ENCODE assay signal across 19 cellular contexts in the genomic region with DNA sequence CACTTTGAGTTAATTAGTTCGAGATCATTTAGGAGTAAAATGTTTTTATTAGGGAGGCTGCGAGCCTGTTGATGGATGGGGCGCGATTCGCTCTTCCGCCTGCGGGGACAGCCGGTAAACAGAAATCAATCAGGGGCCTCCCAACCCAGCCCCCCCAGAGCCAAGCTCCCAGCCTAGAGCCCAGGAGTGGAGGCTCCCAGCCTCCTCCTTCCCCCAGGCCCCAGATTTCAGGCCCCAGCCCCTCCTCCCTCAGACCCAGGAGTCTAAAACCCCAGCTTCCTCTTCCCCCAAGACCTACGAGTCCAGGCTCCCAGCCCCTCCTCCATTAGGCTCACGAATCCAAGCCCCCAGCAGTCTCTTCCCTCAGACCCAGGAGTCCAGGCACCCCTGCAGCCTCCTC. TPM values are rescaled to one million over a fixed set of nuclear protein-coding genes. Genes with fewer than 3 reads are reported as not detected.
DNase-seq lines count a peak whose midpoint lies in the region; ATAC-seq and TF ChIP-seq lines count a peak whose summit lies in the region.
"Had no signal": no experiment of that assay in that cellular context is flagged by ENCODE, and none has a peak within 500 bp of the region (broad histone marks: within the 10 kb centered on the region; RNA-seq: fewer than 3 reads in every experiment).

No MANE protein-coding gene starts in this region.

- H3K4me2 ChIP-seq in smooth muscle cell = no peak overlapping the region

- 62% methylated on average over 7 of the region's 10 CpGs for WGBS in smooth muscle cell (ENCODE audit: low lambda C conversion rate)

- H3K9me3 ChIP-seq in smooth muscle cell (replicated peaks; ENCODE audit: low read depth) = no peaks in the 10 kb centered on the region
- H3K9me3 ChIP-seq: adrenal gland, heart right ventricle, prostate gland had no signal

- H3K27me3 Mint-ChIP-seq in activated CD4-positive, alpha-beta T cell treated with anti-CD3 and anti-CD28 coated beads, Interleukin-2, amount 10 ng/mL, durations not matched to agents 24 days and 14 days = peaks cover 25% of the 10 kb centered on the region
- H3K27me3 Mint-ChIP-seq in activated CD4-positive, alpha-beta T cell treated with anti-CD3 and anti-CD28 coated beads, Interleukin-2, amount 10 ng/mL, durations not matched to agents 7 days and 5 days = peaks cover 44% of the 10 kb centered on the region
- H3K27me3 Mint-ChIP-seq in activated T-helper 17 cell treated with anti-CD3 and anti-CD28 coated beads, Interleukin-2, amount 50 U/mL, for 72 hours = peaks cover 13% of the 10 kb centered on the region

- H3K4me3 ChIP-seq in smooth muscle cell = no peak overlapping the region
- H3K4me3 ChIP-seq: adrenal gland, heart right ventricle, prostate gland had no signal

- no peak overlapping the region for H3K27ac ChIP-seq in smooth muscle cell (ENCODE audit: low read depth)
- H3K27ac ChIP-seq: adrenal gland, epithelial cell of prostate, heart right ventricle, prostate gland had no signal

- H4K20me1 ChIP-seq in smooth muscle cell (ENCODE audit: low read depth) = no peaks in the 10 kb centered on the region

- H3K4me1 Mint-ChIP-seq in activated CD4-positive, alpha-beta T cell treated with anti-CD3 and anti-CD28 coated beads, Interleukin-2, amount 10 ng/mL, durations not matched to agents 24 days and 14 days = peaks cover 41% of the 10 kb centered on the region
- H3K4me1 Mint-ChIP-seq in activated CD4-positive, alpha-beta T cell treated with anti-CD3 and anti-CD28 coated beads, Interleukin-2, amount 10 ng/mL, durations not matched to agents 7 days and 5 days = peaks cover 36% of the 10 kb centered on the region
- H3K4me1 Mint-ChIP-seq in activated T-helper 17 cell treated with anti-CD3 and anti-CD28 coated beads, Interleukin-2, amount 50 U/mL, for 72 hours = peaks cover 32% of the 10 kb centered on the region

- H3K36me3 ChIP-seq in smooth muscle cell (ENCODE audit: low read depth) = no peaks in the 10 kb centered on the region
- H3K36me3 ChIP-seq: adrenal gland, heart right ventricle, prostate gland had no signal

- peak; percentile 13 for TF ChIP-seq CTCF in smooth muscle cell (IDR thresholded peaks at IDR 0.05; ENCODE audit: borderline replicate concordance, insufficient read depth, poor library complexity, severe bottlenecking)

- no peak overlapping the region for H2AFZ ChIP-seq in smooth muscle cell (ENCODE audit: low read depth)

- intact Hi-C loops in activated CD4-positive, alpha-beta T cell treated with anti-CD3 and anti-CD28 coated beads, Interleukin-2, amount 10 ng/mL, durations not matched to agents 24 days and 14 days (cut with micrococcal nuclease) = no loop called here

- no peak for ATAC-seq in activated T-helper 17 cell treated with anti-CD3 and anti-CD28 coated beads, Interleukin-2, amount 50 U/mL, for 72 hours (replicated peaks)
- ATAC-seq in GM18870 (IDR thresholded peaks at IDR 0.05; ENCODE audit: unreplicated experiment) (no peak), HG03159 (IDR thresholded peaks at IDR 0.05; ENCODE audit: unreplicated experiment) (no peak)
- ATAC-seq: heart right ventricle, PC-3 had no signal

- H3K79me2 ChIP-seq in smooth muscle cell (ENCODE audit: low read depth) = no peaks in the 10 kb centered on the region

- no peaks in the 10 kb centered on the region for H3K4me1 ChIP-seq in smooth muscle cell (ENCODE audit: low read depth)

- no peak overlapping the region for H3K9ac ChIP-seq in smooth muscle cell (ENCODE audit: low read depth)

- H3K36me3 Mint-ChIP-seq in activated CD4-positive, alpha-beta T cell treated with anti-CD3 and anti-CD28 coated beads, Interleukin-2, amount 10 ng/mL, durations not matched to agents 24 days and 14 days (ENCODE audit: low read depth) = no peaks in the 10 kb centered on the region
- H3K36me3 Mint-ChIP-seq in activated CD4-positive, alpha-beta T cell treated with anti-CD3 and anti-CD28 coated beads, Interleukin-2, amount 10 ng/mL, durations not matched to agents 7 days and 5 days (ENCODE audit: low read depth) = peaks cover 9% of the 10 kb centered on the region
- no peaks in the 10 kb centered on the region for H3K36me3 Mint-ChIP-seq in activated T-helper 17 cell treated with anti-CD3 and anti-CD28 coated beads, Interleukin-2, amount 50 U/mL, for 72 hours (ENCODE audit: low read depth)

- CTCF ChIA-PET in activated CD4-positive, alpha-beta T cell treated with anti-CD3 and anti-CD28 coated beads, Interleukin-2, amount 10 ng/mL, durations not matched to agents 7 days and 5 days (lab: Charles Lee) = interaction anchor here (0.5 to 1.6 kb wide), 2 partner anchors 7 to 709 kb away, joined by 3 to 9 read pairs; no protein-coding TSS in a partner anchor

- no peaks in the 10 kb centered on the region for H3F3A ChIP-seq in smooth muscle cell (ENCODE audit: low read depth)

- H3K9me3 Mint-ChIP-seq in activated CD4-positive, alpha-beta T cell treated with anti-CD3 and anti-CD28 coated beads, Interleukin-2, amount 10 ng/mL, durations not matched to agents 24 days and 14 days = no peaks in the 10 kb centered on the region
- no peaks in the 10 kb centered on the region for H3K9me3 Mint-ChIP-seq in activated CD4-positive, alpha-beta T cell treated with anti-CD3 and anti-CD28 coated beads, Interleukin-2, amount 10 ng/mL, durations not matched to agents 7 days and 5 days
- no peaks in the 10 kb centered on the region for H3K9me3 Mint-ChIP-seq in activated T-helper 17 cell treated with anti-CD3 and anti-CD28 coated beads, Interleukin-2, amount 50 U/mL, for 72 hours

- POLR2A ChIA-PET in activated CD4-positive, alpha-beta T cell treated with anti-CD3 and anti-CD28 coated beads, Interleukin-2, amount 10 ng/mL, durations not matched to agents 7 days and 5 days (lab: Charles Lee) = no interaction called here

- peaks cover 48% of the 10 kb centered on the region for H3K27me3 ChIP-seq in smooth muscle cell (ENCODE audit: low read depth)

- H3K4me3 Mint-ChIP-seq in activated CD4-positive, alpha-beta T cell treated with anti-CD3 and anti-CD28 coated beads, Interleukin-2, amount 10 ng/mL, durations not matched to agents 24 days and 14 days = no peak overlapping the region
- no peak overlapping the region for H3K4me3 Mint-ChIP-seq in activated CD4-positive, alpha-beta T cell treated with anti-CD3 and anti-CD28 coated beads, Interleukin-2, amount 10 ng/mL, durations not matched to agents 7 days and 5 days
- no peak overlapping the region for H3K4me3 Mint-ChIP-seq in activated T-helper 17 cell treated with anti-CD3 and anti-CD28 coated beads, Interleukin-2, amount 50 U/mL, for 72 hours

- H3K27ac Mint-ChIP-seq in activated CD4-positive, alpha-beta T cell treated with anti-CD3 and anti-CD28 coated beads, Interleukin-2, amount 10 ng/mL, durations not matched to agents 24 days and 14 days = peak overlapping the region; percentile 22
- no peak overlapping the region for H3K27ac Mint-ChIP-seq in activated CD4-positive, alpha-beta T cell treated with anti-CD3 and anti-CD28 coated beads, Interleukin-2, amount 10 ng/mL, durations not matched to agents 7 days and 5 days
- peak overlapping the region; percentile 7 for H3K27ac Mint-ChIP-seq in activated T-helper 17 cell treated with anti-CD3 and anti-CD28 coated beads, Interleukin-2, amount 50 U/mL, for 72 hours

- no peak for DNase-seq in activated CD4-positive, alpha-beta T cell treated with anti-CD3 and anti-CD28 coated beads, Interleukin-2, amount 10 ng/mL, durations not matched to agents 24 days and 14 days
- no peak for DNase-seq in activated CD4-positive, alpha-beta T cell treated with anti-CD3 and anti-CD28 coated beads, Interleukin-2, amount 10 ng/mL, durations not matched to agents 7 days and 5 days
- DNase-seq in HT-29 (ENCODE audit: low spot score) (peak; percentile 24), smooth muscle cell (lab: John Stamatoyannopoulos, UW; ENCODE audit: unreplicated experiment) (no peak), medulla oblongata (ENCODE audit: extremely low spot score) (no peak)
- DNase-seq: activated CD4-positive, alpha-beta T cell treated with anti-CD3 and anti-CD28 coated beads for 1 hour; activated T-cell treated with anti-CD3 and anti-CD28 coated beads, Interleukin-2, amount 50 U/mL, for 1 hour; adrenal gland; DMS153; heart right ventricle; NCI-H1092; PC-3; SW 1271 had no signal

RNA-seq across cellular contexts. Expression of gene ERFL, which starts 9.7 kb away (rescaled TPM):
- 3.1 and 4.2 TPM in 2 replicates for total RNA-seq in activated CD4-positive, alpha-beta T cell treated with anti-CD3 and anti-CD28 coated beads, Interleukin-2, amount 10 ng/mL, durations not matched to agents 24 days and 14 days
- total RNA-seq in activated CD4-positive, alpha-beta T cell treated with anti-CD3 and anti-CD28 coated beads, Interleukin-2, amount 10 ng/mL, durations not matched to agents 7 days and 5 days = 1 to 10 TPM; 1.5 to 1.6 TPM
- total RNA-seq in HT-29 (2014; rRNA removed; shearing (Covaris generic)) = 0.39 and 0.64 TPM in 2 replicates
- total RNA-seq in activated T-helper 17 cell treated with anti-CD3 and anti-CD28 coated beads, Interleukin-2, amount 50 U/mL, for 72 hours = 1 to 10 TPM in 1 of 2 donors, under 1 TPM in 1; 0.89 to 2.1 TPM
- 0.09 TPM in 1 of 2 replicates, not detected in the other for total RNA-seq in smooth muscle cell
- polyA plus RNA-seq in smooth muscle cell = 0.09 and 0.11 TPM in 2 replicates
- total RNA-seq: adrenal gland, kidney epithelial cell had no signal

RNA-seq across cellular contexts. Expression of gene RABAC1, which starts 21.1 kb away (rescaled TPM):
- 37.2 and 41.5 TPM in 2 replicates for total RNA-seq in activated CD4-positive, alpha-beta T cell treated with anti-CD3 and anti-CD28 coated beads, Interleukin-2, amount 10 ng/mL, durations not matched to agents 24 days and 14 days
- 10 to 100 TPM; 67.4 to 74.0 TPM for total RNA-seq in activated CD4-positive, alpha-beta T cell treated with anti-CD3 and anti-CD28 coated beads, Interleukin-2, amount 10 ng/mL, durations not matched to agents 7 days and 5 days
- 232 and 234 TPM in 2 replicates for total RNA-seq in HT-29 (2014; rRNA removed; shearing (Covaris generic))
- total RNA-seq in activated T-helper 17 cell treated with anti-CD3 and anti-CD28 coated beads, Interleukin-2, amount 50 U/mL, for 72 hours = 10 to 100 TPM; 37.6 to 54.7 TPM
- total RNA-seq in smooth muscle cell = 254 and 304 TPM in 2 replicates
- polyA plus RNA-seq in smooth muscle cell = 532 and 581 TPM in 2 replicates

RNA-seq across cellular contexts. Expression of gene ARHGEF1, which starts 55.0 kb away (rescaled TPM):
- 365 and 378 TPM in 2 replicates for total RNA-seq in activated CD4-positive, alpha-beta T cell treated with anti-CD3 and anti-CD28 coated beads, Interleukin-2, amount 10 ng/mL, durations not matched to agents 24 days and 14 days
- total RNA-seq in activated CD4-positive, alpha-beta T cell treated with anti-CD3 and anti-CD28 coated beads, Interleukin-2, amount 10 ng/mL, durations not matched to agents 7 days and 5 days = 100 to 1,000 TPM; 663 to 761 TPM
- total RNA-seq in HT-29 (2014; rRNA removed; shearing (Covaris generic)) = 189 and 199 TPM in 2 replicates
- total RNA-seq in activated T-helper 17 cell treated with anti-CD3 and anti-CD28 coated beads, Interleukin-2, amount 50 U/mL, for 72 hours = 100 to 1,000 TPM; 255 to 337 TPM
- total RNA-seq in smooth muscle cell = 24.2 and 24.3 TPM in 2 replicates
- polyA plus RNA-seq in smooth muscle cell = 69.6 and 78.6 TPM in 2 replicates

RNA-seq across cellular contexts. Expression of gene ATP1A3, which starts 56.1 kb away (rescaled TPM):
- total RNA-seq in activated CD4-positive, alpha-beta T cell treated with anti-CD3 and anti-CD28 coated beads, Interleukin-2, amount 10 ng/mL, durations not matched to agents 24 days and 14 days = 0.68 and 1.2 TPM in 2 replicates
- 1 to 10 TPM; 1.9 to 2.0 TPM for total RNA-seq in activated CD4-positive, alpha-beta T cell treated with anti-CD3 and anti-CD28 coated beads, Interleukin-2, amount 10 ng/mL, durations not matched to agents 7 days and 5 days
- 0.10 and 0.66 TPM in 2 replicates for total RNA-seq in HT-29 (2014; rRNA removed; shearing (Covaris generic))
- 1 to 10 TPM; 1.7 to 5.0 TPM for total RNA-seq in activated T-helper 17 cell treated with anti-CD3 and anti-CD28 coated beads, Interleukin-2, amount 50 U/mL, for 72 hours
- not detected in 2 replicates for total RNA-seq in smooth muscle cell
- polyA plus RNA-seq in smooth muscle cell = not detected in 2 replicates
- total RNA-seq: kidney epithelial cell had no signal
